In genomic region chr1:156592910-156593732, GRCh38 we compare ENCODE assay signal across 1 cellular context.
TF ChIP-seq lines count a peak whose summit lies in the region.

No MANE protein-coding gene starts in this region.

TF ChIP-seq in A549, 52 proteins besides CTCF, POLR2A, EP300 and RAD21 (continued from another document):
- 0 out of 2 replicates have a peak, but pooled peaks have one; percentile 7 for TF ChIP-seq ATOH8 (CRISPR knock-in tag; IDR thresholded peaks at IDR 0.05; ENCODE audit: low read depth)
- TF ChIP-seq HOXB13 (CRISPR knock-in tag; IDR thresholded peaks at IDR 0.05; ENCODE audit: low read depth): no peak
- peak; percentile 85; the same call in 1 of the 2 replicates for TF ChIP-seq CHD4 (IDR thresholded peaks at IDR 0.05; ENCODE audit: borderline replicate concordance)
